In genomic region chr20:60999256-60999655, GRCh38 we compare ENCODE assay signal across 25 cellular contexts.
"Had no signal": no experiment of that assay in that cellular context is flagged by ENCODE, and none has a peak within 500 bp of the region (broad histone marks: within the 10 kb centered on the region; RNA-seq: fewer than 3 reads in every experiment).

No MANE protein-coding gene starts in this region.

- H3K27ac ChIP-seq: lower lobe of right lung, tibial artery had no signal

- ATAC-seq: activated CD4-positive, CD25-positive, alpha-beta regulatory T cell treated with anti-CD3 and anti-CD28 coated beads, Interleukin-2, amount 50 U/mL, for 24 hours; activated CD8-positive, alpha-beta T cell treated with anti-CD3 and anti-CD28 coated beads, Interleukin-2, amount 10 ng/mL, durations not matched to agents 7 days and 5 days; activated naive CD8-positive, alpha-beta T cell treated with anti-CD3 and anti-CD28 coated beads, Interleukin-2, amount 50 U/mL, for 24 hours; left colon; lower lobe of right lung had no signal

- H3K9me3 ChIP-seq: lower lobe of right lung, tibial artery had no signal

- H3K4me3 ChIP-seq: lower lobe of right lung, tibial artery had no signal

- FAIRE-seq: bronchial epithelial cell, frontal cortex had no signal

- DNase-seq: activated CD4-positive, alpha-beta T cell treated with anti-CD3 and anti-CD28 coated beads, Interleukin-2, amount 10 ng/mL, durations not matched to agents 7 days and 5 days; activated CD8-positive, alpha-beta T cell treated with anti-CD3 and anti-CD28 coated beads, Interleukin-2, amount 10 ng/mL, durations not matched to agents 7 days and 5 days; activated naive CD4-positive, alpha-beta T cell treated with anti-CD3 and anti-CD28 coated beads for 36 hours; activated naive CD8-positive, alpha-beta T cell treated with anti-CD3 and anti-CD28 coated beads, Interleukin-2, amount 50 U/mL, for 24 hours; activated T-cell treated with anti-CD3 and anti-CD28 coated beads, Interleukin-2, amount 50 U/mL, for 24 hours; aorta; cerebellar nuclear complex; dermis blood vessel endothelial cell; effector memory CD4-positive, alpha-beta T cell; hypothalamus; islet precursor cell; left colon; lower lobe of right lung; nephron progenitor cell; posterior cingulate gyrus; retina; stimulated activated CD4-positive, alpha-beta T cell treated with anti-CD3 and anti-CD28 coated beads, Interleukin-12 subunit alpha, Interleukin-12 subunit beta, amount 100 ng/mL, for 4 hours; stimulated activated CD4-positive, alpha-beta T cell treated with anti-CD3 and anti-CD28 coated beads, Interleukin-1b, Interleukin-23, amount 100 ng/mL, for 48 hours; stimulated activated CD8-positive, alpha-beta memory T cell treated with anti-CD3 and anti-CD28 coated beads, Interleukin-4, amount 100 ng/mL, for 48 hours; stimulated activated naive CD4-positive, alpha-beta T cell treated with Interleukin-2 at 50 U/mL for 16 hours; substantia nigra; tibial artery had no signal

- H3K4me1 ChIP-seq: lower lobe of right lung, tibial artery had no signal

- H3K36me3 ChIP-seq: lower lobe of right lung, tibial artery had no signal
